In the genomic region with DNA sequence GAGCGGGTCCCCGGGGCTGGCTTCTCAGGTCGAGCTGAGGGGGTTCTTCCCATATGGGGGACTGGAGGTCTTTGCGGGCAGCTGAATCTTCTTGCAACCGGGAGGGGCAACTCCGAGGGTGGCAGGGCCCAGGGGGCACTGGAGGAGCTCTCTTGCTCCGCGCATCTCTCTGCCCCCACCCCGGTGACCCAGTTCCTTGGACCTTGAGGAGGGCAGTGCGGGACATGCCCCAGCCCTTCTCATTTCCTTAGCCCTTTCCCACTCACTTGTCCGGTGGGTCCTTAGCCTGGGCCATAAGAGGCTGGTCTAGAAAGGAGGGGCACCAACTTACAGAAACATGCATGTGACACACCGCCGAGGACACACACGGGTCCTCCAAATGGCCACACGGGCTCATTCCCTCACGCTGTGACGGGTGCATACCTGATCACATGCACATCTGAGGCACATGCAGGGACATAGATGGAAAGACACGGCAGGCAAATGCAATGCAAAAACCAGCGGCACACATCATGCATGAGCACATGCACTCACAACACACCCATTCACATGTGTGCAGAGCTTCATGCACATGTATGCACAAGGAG, we compare ENCODE assay signal across 1 cellular context.
TF ChIP-seq lines count a peak whose summit lies in the region.

No MANE protein-coding gene starts in this region.

TF ChIP-seq in IMR-90, 13 proteins besides CTCF, POLR2A, EP300 and RAD21:
- no peak for TF ChIP-seq MAZ (IDR thresholded peaks at IDR 0.05; ENCODE audit: borderline replicate concordance, low read depth, low read length)
